9 cellular contexts compared by ENCODE assay signal in genomic region chr1:154730251-154730650, GRCh38.
DNase-seq lines count a peak whose midpoint lies in the region; ATAC-seq and TF ChIP-seq lines count a peak whose summit lies in the region.
"Had no signal": no experiment of that assay in that cellular context is flagged by ENCODE, and none has a peak within 500 bp of the region (broad histone marks: within the 10 kb centered on the region; RNA-seq: fewer than 3 reads in every experiment).

No MANE protein-coding gene starts in this region.

- intact Hi-C loops in lower leg skin (cut with DNase I; ENCODE audit: low total_unique reads): no loop called here

- H3K27ac ChIP-seq in epithelial cell of prostate: no peak overlapping the region

- no peak overlapping the region for H3K4me3 ChIP-seq in lower leg skin (ENCODE audit: low read depth, poor library complexity, severe bottlenecking)

- 76 to 82% methylated on average over 1 of the region's 1 CpG for WGBS in lower leg skin, 2 donors

- ATAC-seq in GM21381 (IDR thresholded peaks at IDR 0.05; ENCODE audit: unreplicated experiment) (no peak), GM19351 (IDR thresholded peaks at IDR 0.05; ENCODE audit: unreplicated experiment) (no peak)
- ATAC-seq: Panc1 had no signal

- TF ChIP-seq POLR2A in lower leg skin (IDR thresholded peaks at IDR 0.05): no peak

- DNase-seq in H4 (ENCODE audit: low spot score) (peak; percentile 86), NCI-H226 (peak; percentile 74), epithelial cell of prostate (ENCODE audit: low read depth, low spot score) (peak; percentile 57), renal cortical epithelial cell (ENCODE audit: low read depth) (peak; percentile 93), lower leg skin (ENCODE audit: low spot score in 2 of 2) (no peak)
- DNase-seq in activated CD4-positive, alpha-beta T cell treated with anti-CD3 and anti-CD28 coated beads, Interleukin-2, amount 50 U/mL, for 1 hour: no peak

- no peak for TF ChIP-seq CTCF in lower leg skin (IDR thresholded peaks at IDR 0.05)

Comparison
In these comparisons a context has a peak if more than half of its experiments do, and no peak if none do; other contexts are left out.
1. DNase-seq: peak in H4 (single experiment), NCI-H226 (single experiment), epithelial cell of prostate (single experiment) and renal cortical epithelial cell (single experiment); none in activated CD4-positive, alpha-beta T cell treated with anti-CD3 and anti-CD28 coated beads, Interleukin-2, amount 50 U/mL, for 1 hour (single experiment) and lower leg skin (0 of 2).